Comparison of ENCODE assay signal across 2 cellular contexts in the genomic region with DNA sequence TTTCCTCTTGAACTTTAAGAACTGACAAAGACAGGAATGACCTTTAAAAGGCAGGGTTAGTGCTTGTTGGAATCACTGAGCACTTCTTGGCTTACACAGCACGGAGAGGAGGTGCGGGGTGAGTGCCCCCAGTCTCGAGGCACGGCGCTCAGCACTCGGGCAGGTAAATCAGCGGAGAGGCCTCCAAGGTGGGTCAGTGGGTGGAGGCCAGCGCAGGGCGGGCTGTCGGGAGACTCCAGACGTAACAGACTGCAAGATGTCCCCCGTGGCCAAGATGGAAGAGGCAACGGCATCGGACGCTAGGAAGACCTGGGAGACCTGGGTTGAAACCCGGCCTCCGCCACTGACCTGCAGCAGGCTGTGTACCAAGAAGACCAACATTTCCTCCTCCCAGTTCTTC.
TF ChIP-seq lines count a peak whose summit lies in the region.

No MANE protein-coding gene starts in this region.

TF ChIP-seq in SK-N-SH, 30 proteins besides CTCF, POLR2A, EP300 and RAD21:
- TF ChIP-seq, protein P1, sequence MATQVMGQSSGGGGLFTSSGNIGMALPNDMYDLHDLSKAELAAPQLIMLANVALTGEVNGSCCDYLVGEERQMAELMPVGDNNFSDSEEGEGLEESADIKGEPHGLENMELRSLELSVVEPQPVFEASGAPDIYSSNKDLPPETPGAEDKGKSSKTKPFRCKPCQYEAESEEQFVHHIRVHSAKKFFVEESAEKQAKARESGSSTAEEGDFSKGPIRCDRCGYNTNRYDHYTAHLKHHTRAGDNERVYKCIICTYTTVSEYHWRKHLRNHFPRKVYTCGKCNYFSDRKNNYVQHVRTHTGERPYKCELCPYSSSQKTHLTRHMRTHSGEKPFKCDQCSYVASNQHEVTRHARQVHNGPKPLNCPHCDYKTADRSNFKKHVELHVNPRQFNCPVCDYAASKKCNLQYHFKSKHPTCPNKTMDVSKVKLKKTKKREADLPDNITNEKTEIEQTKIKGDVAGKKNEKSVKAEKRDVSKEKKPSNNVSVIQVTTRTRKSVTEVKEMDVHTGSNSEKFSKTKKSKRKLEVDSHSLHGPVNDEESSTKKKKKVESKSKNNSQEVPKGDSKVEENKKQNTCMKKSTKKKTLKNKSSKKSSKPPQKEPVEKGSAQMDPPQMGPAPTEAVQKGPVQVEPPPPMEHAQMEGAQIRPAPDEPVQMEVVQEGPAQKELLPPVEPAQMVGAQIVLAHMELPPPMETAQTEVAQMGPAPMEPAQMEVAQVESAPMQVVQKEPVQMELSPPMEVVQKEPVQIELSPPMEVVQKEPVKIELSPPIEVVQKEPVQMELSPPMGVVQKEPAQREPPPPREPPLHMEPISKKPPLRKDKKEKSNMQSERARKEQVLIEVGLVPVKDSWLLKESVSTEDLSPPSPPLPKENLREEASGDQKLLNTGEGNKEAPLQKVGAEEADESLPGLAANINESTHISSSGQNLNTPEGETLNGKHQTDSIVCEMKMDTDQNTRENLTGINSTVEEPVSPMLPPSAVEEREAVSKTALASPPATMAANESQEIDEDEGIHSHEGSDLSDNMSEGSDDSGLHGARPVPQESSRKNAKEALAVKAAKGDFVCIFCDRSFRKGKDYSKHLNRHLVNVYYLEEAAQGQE (IDR thresholded peaks at IDR 0.05; ENCODE audit: low read depth, low read length): no peak
- no peak for TF ChIP-seq GATA2 (CRISPR knock-in tag; IDR thresholded peaks at IDR 0.05)
- TF ChIP-seq, protein P2, sequence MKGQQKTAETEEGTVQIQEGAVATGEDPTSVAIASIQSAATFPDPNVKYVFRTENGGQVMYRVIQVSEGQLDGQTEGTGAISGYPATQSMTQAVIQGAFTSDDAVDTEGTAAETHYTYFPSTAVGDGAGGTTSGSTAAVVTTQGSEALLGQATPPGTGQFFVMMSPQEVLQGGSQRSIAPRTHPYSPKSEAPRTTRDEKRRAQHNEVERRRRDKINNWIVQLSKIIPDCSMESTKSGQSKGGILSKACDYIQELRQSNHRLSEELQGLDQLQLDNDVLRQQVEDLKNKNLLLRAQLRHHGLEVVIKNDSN (IDR thresholded peaks at IDR 0.05; ENCODE audit: borderline replicate concordance, low read depth): no peak
- TF ChIP-seq, protein P3, sequence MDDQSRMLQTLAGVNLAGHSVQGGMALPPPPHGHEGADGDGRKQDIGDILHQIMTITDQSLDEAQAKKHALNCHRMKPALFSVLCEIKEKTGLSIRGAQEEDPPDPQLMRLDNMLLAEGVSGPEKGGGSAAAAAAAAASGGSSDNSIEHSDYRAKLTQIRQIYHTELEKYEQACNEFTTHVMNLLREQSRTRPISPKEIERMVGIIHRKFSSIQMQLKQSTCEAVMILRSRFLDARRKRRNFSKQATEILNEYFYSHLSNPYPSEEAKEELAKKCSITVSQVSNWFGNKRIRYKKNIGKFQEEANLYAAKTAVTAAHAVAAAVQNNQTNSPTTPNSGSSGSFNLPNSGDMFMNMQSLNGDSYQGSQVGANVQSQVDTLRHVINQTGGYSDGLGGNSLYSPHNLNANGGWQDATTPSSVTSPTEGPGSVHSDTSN (IDR thresholded peaks at IDR 0.05): no peak
- TF ChIP-seq RCOR1 (IDR thresholded peaks at IDR 0.05; ENCODE audit: low read length): no peak
- TF ChIP-seq NFIC (IDR thresholded peaks at IDR 0.05; ENCODE audit: borderline replicate concordance): no peak
- TF ChIP-seq ELF1 (IDR thresholded peaks at IDR 0.05): no peak
- no peak for TF ChIP-seq NRF1 (IDR thresholded peaks at IDR 0.05; ENCODE audit: low read depth, low read length)
- no peak for TF ChIP-seq JUND (IDR thresholded peaks at IDR 0.05)
- no peak for TF ChIP-seq RFX5 (IDR thresholded peaks at IDR 0.05; ENCODE audit: low read length)
- no peak for TF ChIP-seq POLR2AphosphoS5 (IDR thresholded peaks at IDR 0.05; ENCODE audit: low read depth, low read length)
- TF ChIP-seq GABPA (IDR thresholded peaks at IDR 0.05; ENCODE audit: low read depth): no peak
- no peak for TF ChIP-seq FOXM1 (IDR thresholded peaks at IDR 0.05; ENCODE audit: low read depth)
- TF ChIP-seq, protein P4, sequence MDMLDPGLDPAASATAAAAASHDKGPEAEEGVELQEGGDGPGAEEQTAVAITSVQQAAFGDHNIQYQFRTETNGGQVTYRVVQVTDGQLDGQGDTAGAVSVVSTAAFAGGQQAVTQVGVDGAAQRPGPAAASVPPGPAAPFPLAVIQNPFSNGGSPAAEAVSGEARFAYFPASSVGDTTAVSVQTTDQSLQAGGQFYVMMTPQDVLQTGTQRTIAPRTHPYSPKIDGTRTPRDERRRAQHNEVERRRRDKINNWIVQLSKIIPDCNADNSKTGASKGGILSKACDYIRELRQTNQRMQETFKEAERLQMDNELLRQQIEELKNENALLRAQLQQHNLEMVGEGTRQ (IDR thresholded peaks at IDR 0.05; ENCODE audit: borderline replicate concordance, low read depth, low read length): no peak
- TF ChIP-seq FOSL2 (IDR thresholded peaks at IDR 0.05; ENCODE audit: borderline replicate concordance, low read depth): no peak

TF ChIP-seq in SK-N-SH treated with all-trans-retinoic acid at 6 μM for 48 hours, 23 proteins besides CTCF, POLR2A, EP300 and RAD21 (continued from another document):
- TF ChIP-seq, protein P5, sequence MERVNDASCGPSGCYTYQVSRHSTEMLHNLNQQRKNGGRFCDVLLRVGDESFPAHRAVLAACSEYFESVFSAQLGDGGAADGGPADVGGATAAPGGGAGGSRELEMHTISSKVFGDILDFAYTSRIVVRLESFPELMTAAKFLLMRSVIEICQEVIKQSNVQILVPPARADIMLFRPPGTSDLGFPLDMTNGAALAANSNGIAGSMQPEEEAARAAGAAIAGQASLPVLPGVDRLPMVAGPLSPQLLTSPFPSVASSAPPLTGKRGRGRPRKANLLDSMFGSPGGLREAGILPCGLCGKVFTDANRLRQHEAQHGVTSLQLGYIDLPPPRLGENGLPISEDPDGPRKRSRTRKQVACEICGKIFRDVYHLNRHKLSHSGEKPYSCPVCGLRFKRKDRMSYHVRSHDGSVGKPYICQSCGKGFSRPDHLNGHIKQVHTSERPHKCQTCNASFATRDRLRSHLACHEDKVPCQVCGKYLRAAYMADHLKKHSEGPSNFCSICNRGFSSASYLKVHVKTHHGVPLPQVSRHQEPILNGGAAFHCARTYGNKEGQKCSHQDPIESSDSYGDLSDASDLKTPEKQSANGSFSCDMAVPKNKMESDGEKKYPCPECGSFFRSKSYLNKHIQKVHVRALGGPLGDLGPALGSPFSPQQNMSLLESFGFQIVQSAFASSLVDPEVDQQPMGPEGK (CRISPR knock-in tag; IDR thresholded peaks at IDR 0.05; ENCODE audit: borderline replicate concordance): no peak
- TF ChIP-seq RARB (CRISPR knock-in tag; IDR thresholded peaks at IDR 0.05) (no peak), BACH2 (CRISPR knock-in tag; IDR thresholded peaks at IDR 0.05; ENCODE audit: borderline replicate concordance) (no peak), SNAI2 (CRISPR knock-in tag; IDR thresholded peaks at IDR 0.05) (no peak), ISL1 (CRISPR knock-in tag; IDR thresholded peaks at IDR 0.05) (no peak), ZFP3 (CRISPR knock-in tag; IDR thresholded peaks at IDR 0.05) (no peak)
- TF ChIP-seq, protein P6, sequence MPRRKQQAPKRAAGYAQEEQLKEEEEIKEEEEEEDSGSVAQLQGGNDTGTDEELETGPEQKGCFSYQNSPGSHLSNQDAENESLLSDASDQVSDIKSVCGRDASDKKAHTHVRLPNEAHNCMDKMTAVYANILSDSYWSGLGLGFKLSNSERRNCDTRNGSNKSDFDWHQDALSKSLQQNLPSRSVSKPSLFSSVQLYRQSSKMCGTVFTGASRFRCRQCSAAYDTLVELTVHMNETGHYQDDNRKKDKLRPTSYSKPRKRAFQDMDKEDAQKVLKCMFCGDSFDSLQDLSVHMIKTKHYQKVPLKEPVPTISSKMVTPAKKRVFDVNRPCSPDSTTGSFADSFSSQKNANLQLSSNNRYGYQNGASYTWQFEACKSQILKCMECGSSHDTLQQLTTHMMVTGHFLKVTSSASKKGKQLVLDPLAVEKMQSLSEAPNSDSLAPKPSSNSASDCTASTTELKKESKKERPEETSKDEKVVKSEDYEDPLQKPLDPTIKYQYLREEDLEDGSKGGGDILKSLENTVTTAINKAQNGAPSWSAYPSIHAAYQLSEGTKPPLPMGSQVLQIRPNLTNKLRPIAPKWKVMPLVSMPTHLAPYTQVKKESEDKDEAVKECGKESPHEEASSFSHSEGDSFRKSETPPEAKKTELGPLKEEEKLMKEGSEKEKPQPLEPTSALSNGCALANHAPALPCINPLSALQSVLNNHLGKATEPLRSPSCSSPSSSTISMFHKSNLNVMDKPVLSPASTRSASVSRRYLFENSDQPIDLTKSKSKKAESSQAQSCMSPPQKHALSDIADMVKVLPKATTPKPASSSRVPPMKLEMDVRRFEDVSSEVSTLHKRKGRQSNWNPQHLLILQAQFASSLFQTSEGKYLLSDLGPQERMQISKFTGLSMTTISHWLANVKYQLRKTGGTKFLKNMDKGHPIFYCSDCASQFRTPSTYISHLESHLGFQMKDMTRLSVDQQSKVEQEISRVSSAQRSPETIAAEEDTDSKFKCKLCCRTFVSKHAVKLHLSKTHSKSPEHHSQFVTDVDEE (CRISPR knock-in tag; IDR thresholded peaks at IDR 0.05): no peak
